In the genomic region with DNA sequence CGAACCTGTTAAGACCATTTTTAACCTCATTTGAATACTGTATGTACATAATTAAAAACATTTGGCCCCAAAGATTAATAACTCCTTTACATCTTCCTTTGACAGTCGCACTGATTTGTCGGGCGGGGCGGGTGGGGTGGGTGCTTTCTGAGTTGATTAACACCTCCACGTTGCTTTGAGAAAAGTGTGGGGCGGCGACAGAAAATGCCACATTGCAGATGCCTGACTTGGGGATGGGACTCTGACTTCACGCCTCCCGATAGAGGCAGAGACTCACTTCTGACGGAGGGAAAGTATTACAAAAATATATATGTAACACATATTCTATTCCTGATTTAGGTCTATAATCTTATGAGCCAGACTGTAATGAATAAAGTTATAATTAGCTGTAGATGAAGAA, we compare ENCODE assay signal across 3 cellular contexts.
"Had no signal": no experiment of that assay in that cellular context is flagged by ENCODE, and none has a peak within 500 bp of the region (broad histone marks: within the 10 kb centered on the region; RNA-seq: fewer than 3 reads in every experiment).

No MANE protein-coding gene starts in this region.

- DNase-seq: GDM1, GF-D8 had no signal

- H3K4me3 ChIP-seq: GM12878 had no signal
